Comparison of ENCODE assay signal across 10 cellular contexts in the genomic region with DNA sequence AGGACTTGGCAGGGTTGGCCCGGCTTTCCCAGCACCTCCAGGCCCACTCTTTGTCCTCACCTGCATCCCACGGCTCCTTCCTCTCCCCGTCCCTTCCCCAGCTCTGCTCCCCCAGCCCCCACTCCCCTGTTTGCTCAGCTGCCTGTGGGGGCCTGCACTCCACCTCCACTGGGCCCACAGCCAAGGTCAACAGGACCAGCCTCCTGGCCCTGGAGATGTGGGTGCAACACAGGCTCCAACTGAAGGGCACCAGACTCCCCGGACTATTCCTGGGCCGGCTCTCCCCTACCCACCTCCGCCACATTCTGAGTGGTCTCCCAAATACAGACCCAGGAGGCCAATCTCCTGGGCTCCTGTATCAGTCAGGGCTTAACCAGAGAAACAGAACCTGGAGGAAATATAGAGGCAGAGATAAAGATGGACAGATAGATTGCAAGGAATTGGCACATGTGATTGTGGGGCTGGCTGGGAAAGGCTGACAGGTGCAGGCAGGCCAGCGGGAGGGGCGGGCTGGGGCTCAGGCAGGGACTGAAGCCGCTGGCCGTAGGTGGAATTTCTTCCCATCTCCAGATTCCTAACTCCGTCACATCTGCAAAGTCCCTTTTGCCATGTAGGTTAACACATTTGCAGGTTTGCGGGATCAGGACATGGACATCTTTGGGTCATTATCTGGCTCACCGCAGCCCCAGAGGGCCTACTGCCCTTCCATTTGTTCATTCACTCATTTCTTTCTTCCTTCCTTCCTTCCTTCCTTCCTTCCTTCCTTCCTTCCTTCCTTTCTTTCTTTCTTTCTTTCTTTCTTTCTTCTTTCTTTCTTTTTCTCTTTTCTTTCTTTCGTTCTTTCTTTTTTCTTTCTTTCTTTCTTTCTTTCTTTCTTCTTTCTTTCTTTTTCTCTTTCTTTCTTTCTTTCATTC. TPM values are rescaled to one million over a fixed set of nuclear protein-coding genes. Genes with fewer than 3 reads are reported as not detected.
A peak's percentile ranks its signal among the peaks of the same experiment; 100 is the strongest.
DNase-seq lines count a peak whose midpoint lies in the region; ATAC-seq lines count a peak whose summit lies in the region.
"Had no signal": no experiment of that assay in that cellular context is flagged by ENCODE, and none has a peak within 500 bp of the region (broad histone marks: within the 10 kb centered on the region; RNA-seq: fewer than 3 reads in every experiment).

No MANE protein-coding gene starts in this region.

- CTCF ChIA-PET in activated CD4-positive, alpha-beta T cell treated with anti-CD3 and anti-CD28 coated beads, Interleukin-2, amount 10 ng/mL, durations not matched to agents 7 days and 5 days (lab: Charles Lee): interaction anchor here (2.0 kb wide), 1 partner anchor 13 kb away, joined by 7 read pairs; no protein-coding TSS in a partner anchor

- H3K27me3 Mint-ChIP-seq in activated CD4-positive, alpha-beta T cell treated with anti-CD3 and anti-CD28 coated beads, Interleukin-2, amount 10 ng/mL, durations not matched to agents 24 days and 14 days: no peaks in the 10 kb centered on the region
- H3K27me3 Mint-ChIP-seq in activated CD4-positive, alpha-beta T cell treated with anti-CD3 and anti-CD28 coated beads, Interleukin-2, amount 10 ng/mL, durations not matched to agents 7 days and 5 days: no peaks in the 10 kb centered on the region
- H3K27me3 Mint-ChIP-seq in stimulated activated naive B cell treated with anti-CD40 and anti-IgM and Interleukin-4, amounts not matched to agents 10 μg/mL and 1 μg/mL and 100 μg/mL, for 72 hours: no peaks in the 10 kb centered on the region

- ATAC-seq in left colon (peak; percentile 33), HG02870 (IDR thresholded peaks at IDR 0.05; ENCODE audit: unreplicated experiment) (no peak)
- no peak for ATAC-seq in stimulated activated naive B cell treated with anti-CD40 and anti-IgM and Interleukin-4, amounts not matched to agents 10 μg/mL and 1 μg/mL and 100 μg/mL, for 72 hours (replicated peaks)
- ATAC-seq: HCT116 had no signal

- peaks cover 22% of the 10 kb centered on the region for H3K4me1 Mint-ChIP-seq in activated CD4-positive, alpha-beta T cell treated with anti-CD3 and anti-CD28 coated beads, Interleukin-2, amount 10 ng/mL, durations not matched to agents 24 days and 14 days
- H3K4me1 Mint-ChIP-seq in activated CD4-positive, alpha-beta T cell treated with anti-CD3 and anti-CD28 coated beads, Interleukin-2, amount 10 ng/mL, durations not matched to agents 7 days and 5 days: peaks cover 27% of the 10 kb centered on the region
- peaks cover 20 to 37% of the 10 kb centered on the region in 2 donors for H3K4me1 Mint-ChIP-seq in stimulated activated naive B cell treated with anti-CD40 and anti-IgM and Interleukin-4, amounts not matched to agents 10 μg/mL and 1 μg/mL and 100 μg/mL, for 72 hours

- intact Hi-C loops in activated CD4-positive, alpha-beta T cell treated with anti-CD3 and anti-CD28 coated beads, Interleukin-2, amount 10 ng/mL, durations not matched to agents 24 days and 14 days (cut with micrococcal nuclease): loop anchor here (2.0 kb wide), 1 partner anchor 17 kb away; no protein-coding TSS in a partner anchor
- intact Hi-C loops in left colon (cut with DNase I, micrococcal nuclease): no loop called here

- no peak for DNase-seq in activated CD4-positive, alpha-beta T cell treated with anti-CD3 and anti-CD28 coated beads, Interleukin-2, amount 10 ng/mL, durations not matched to agents 24 days and 14 days
- DNase-seq in activated CD4-positive, alpha-beta T cell treated with anti-CD3 and anti-CD28 coated beads, Interleukin-2, amount 10 ng/mL, durations not matched to agents 7 days and 5 days: no peak
- DNase-seq in NCI-H69 (lab: John Stamatoyannopoulos, UW) (peak; percentile 97), left colon (peak; percentile 75 to 79), superior temporal gyrus (ENCODE audit: extremely low spot score) (no peak)
- no peak for DNase-seq in stimulated activated naive B cell treated with anti-CD40 and anti-IgM and Interleukin-4, amounts not matched to agents 10 μg/mL and 1 μg/mL and 100 μg/mL, for 72 hours
- DNase-seq in stimulated activated naive CD4-positive, alpha-beta T cell (lab: John Stamatoyannopoulos, UW): no peak

- POLR2A ChIA-PET in activated CD4-positive, alpha-beta T cell treated with anti-CD3 and anti-CD28 coated beads, Interleukin-2, amount 10 ng/mL, durations not matched to agents 7 days and 5 days (lab: Charles Lee): no interaction called here

- H3K4me3 Mint-ChIP-seq in activated CD4-positive, alpha-beta T cell treated with anti-CD3 and anti-CD28 coated beads, Interleukin-2, amount 10 ng/mL, durations not matched to agents 24 days and 14 days: no peak overlapping the region
- H3K4me3 Mint-ChIP-seq in activated CD4-positive, alpha-beta T cell treated with anti-CD3 and anti-CD28 coated beads, Interleukin-2, amount 10 ng/mL, durations not matched to agents 7 days and 5 days: no peak overlapping the region
- no peak overlapping the region for H3K4me3 Mint-ChIP-seq in stimulated activated naive B cell treated with anti-CD40 and anti-IgM and Interleukin-4, amounts not matched to agents 10 μg/mL and 1 μg/mL and 100 μg/mL, for 72 hours

- no peaks in the 10 kb centered on the region for H3K36me3 Mint-ChIP-seq in activated CD4-positive, alpha-beta T cell treated with anti-CD3 and anti-CD28 coated beads, Interleukin-2, amount 10 ng/mL, durations not matched to agents 24 days and 14 days (ENCODE audit: low read depth)
- H3K36me3 Mint-ChIP-seq in activated CD4-positive, alpha-beta T cell treated with anti-CD3 and anti-CD28 coated beads, Interleukin-2, amount 10 ng/mL, durations not matched to agents 7 days and 5 days (ENCODE audit: low read depth): no peaks in the 10 kb centered on the region
- no peaks in the 10 kb centered on the region for H3K36me3 Mint-ChIP-seq in stimulated activated naive B cell treated with anti-CD40 and anti-IgM and Interleukin-4, amounts not matched to agents 10 μg/mL and 1 μg/mL and 100 μg/mL, for 72 hours

- peak overlapping the region; percentile 21 for H3K27ac Mint-ChIP-seq in activated CD4-positive, alpha-beta T cell treated with anti-CD3 and anti-CD28 coated beads, Interleukin-2, amount 10 ng/mL, durations not matched to agents 24 days and 14 days
- H3K27ac Mint-ChIP-seq in activated CD4-positive, alpha-beta T cell treated with anti-CD3 and anti-CD28 coated beads, Interleukin-2, amount 10 ng/mL, durations not matched to agents 7 days and 5 days: no peak overlapping the region
- H3K27ac Mint-ChIP-seq in stimulated activated naive B cell treated with anti-CD40 and anti-IgM and Interleukin-4, amounts not matched to agents 10 μg/mL and 1 μg/mL and 100 μg/mL, for 72 hours: peak overlapping the region; percentile 90
- H3K27ac Mint-ChIP-seq: activated T-cell treated with anti-CD3 and anti-CD28 coated beads, Interleukin-2, amount 50 U/mL, for 72 hours had no signal

- H3K9me3 Mint-ChIP-seq in activated CD4-positive, alpha-beta T cell treated with anti-CD3 and anti-CD28 coated beads, Interleukin-2, amount 10 ng/mL, durations not matched to agents 24 days and 14 days: no peaks in the 10 kb centered on the region
- no peaks in the 10 kb centered on the region for H3K9me3 Mint-ChIP-seq in activated CD4-positive, alpha-beta T cell treated with anti-CD3 and anti-CD28 coated beads, Interleukin-2, amount 10 ng/mL, durations not matched to agents 7 days and 5 days
- no peaks in the 10 kb centered on the region for H3K9me3 Mint-ChIP-seq in stimulated activated naive B cell treated with anti-CD40 and anti-IgM and Interleukin-4, amounts not matched to agents 10 μg/mL and 1 μg/mL and 100 μg/mL, for 72 hours
- H3K9me3 Mint-ChIP-seq: activated T-cell treated with anti-CD3 and anti-CD28 coated beads, Interleukin-2, amount 50 U/mL, for 72 hours had no signal

RNA-seq across cellular contexts. Expression of a gene that starts 45.8 kb away (rescaled TPM):
- total RNA-seq in activated CD4-positive, alpha-beta T cell treated with anti-CD3 and anti-CD28 coated beads, Interleukin-2, amount 10 ng/mL, durations not matched to agents 24 days and 14 days: 625 and 633 TPM in 2 replicates
- 1,000 to 10,000 TPM in 1 of 2 experiments, 100 to 1,000 TPM in 1; 881 to 1,009 TPM for total RNA-seq in activated CD4-positive, alpha-beta T cell treated with anti-CD3 and anti-CD28 coated beads, Interleukin-2, amount 10 ng/mL, durations not matched to agents 7 days and 5 days
- 100 to 1,000 TPM; 581 to 641 TPM for total RNA-seq in left colon

RNA-seq across cellular contexts. Expression of a gene that starts 47.9 kb away (rescaled TPM):
- 96.5 and 98.7 TPM in 2 replicates for total RNA-seq in activated CD4-positive, alpha-beta T cell treated with anti-CD3 and anti-CD28 coated beads, Interleukin-2, amount 10 ng/mL, durations not matched to agents 24 days and 14 days
- 10 to 100 TPM; 74.3 to 75.5 TPM for total RNA-seq in activated CD4-positive, alpha-beta T cell treated with anti-CD3 and anti-CD28 coated beads, Interleukin-2, amount 10 ng/mL, durations not matched to agents 7 days and 5 days
- total RNA-seq in left colon: 100 to 1,000 TPM in 1 of 2 donors, 10 to 100 TPM in 1; 96.5 to 101 TPM

Comparison
In these comparisons a context has a peak if more than half of its experiments do, and no peak if none do; other contexts are left out.
1. DNase-seq: peak in NCI-H69 (single experiment) and left colon (2 of 2); none in activated CD4-positive, alpha-beta T cell treated with anti-CD3 and anti-CD28 coated beads, Interleukin-2, amount 10 ng/mL, durations not matched to agents 24 days and 14 days (single experiment), activated CD4-positive, alpha-beta T cell treated with anti-CD3 and anti-CD28 coated beads, Interleukin-2, amount 10 ng/mL, durations not matched to agents 7 days and 5 days (single experiment), stimulated activated naive B cell treated with anti-CD40 and anti-IgM and Interleukin-4, amounts not matched to agents 10 μg/mL and 1 μg/mL and 100 μg/mL, for 72 hours (single experiment), stimulated activated naive CD4-positive, alpha-beta T cell (0 of 6) and superior temporal gyrus (single experiment).